15 cellular contexts compared by ENCODE assay signal in the genomic region with DNA sequence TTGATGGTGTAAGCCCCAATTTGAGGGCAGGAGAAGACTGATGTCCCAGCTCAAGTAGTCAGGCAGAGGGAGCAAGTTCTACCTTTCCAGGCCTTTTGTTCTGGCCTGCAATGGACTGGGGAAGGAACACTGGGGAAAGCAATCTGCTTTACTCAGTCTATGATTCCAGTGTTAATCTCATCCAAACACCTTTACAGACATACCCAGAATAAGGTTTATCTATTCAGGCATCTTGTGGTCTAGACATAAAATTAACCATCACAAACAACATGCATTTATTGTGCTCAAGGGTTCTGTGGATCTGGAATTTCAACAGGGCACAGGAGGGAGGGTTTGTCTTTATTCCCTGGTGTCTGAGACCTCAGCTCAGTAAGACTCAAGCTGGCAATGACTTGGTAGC. TPM values are rescaled to one million over a fixed set of nuclear protein-coding genes. Genes with fewer than 3 reads are reported as not detected.
DNase-seq lines count a peak whose midpoint lies in the region; ATAC-seq and TF ChIP-seq lines count a peak whose summit lies in the region.
"Had no signal": no experiment of that assay in that cellular context is flagged by ENCODE, and none has a peak within 500 bp of the region (broad histone marks: within the 10 kb centered on the region; RNA-seq: fewer than 3 reads in every experiment).

No MANE protein-coding gene starts in this region.

- peaks cover 66% of the 10 kb centered on the region for H3K4me1 Mint-ChIP-seq in activated CD8-positive, alpha-beta T cell treated with anti-CD3 and anti-CD28 coated beads for 36 hours (ENCODE audit: low read depth)
- H3K4me1 Mint-ChIP-seq in activated CD8-positive, alpha-beta T cell treated with anti-CD3 and anti-CD28 coated beads, Interleukin-2, amount 10 ng/mL, durations not matched to agents 7 days and 5 days (ENCODE audit: low read depth) = peaks cover 36% of the 10 kb centered on the region
- peaks cover 81% of the 10 kb centered on the region for H3K4me1 Mint-ChIP-seq in CD4-positive, alpha-beta T cell (ENCODE audit: low read depth)
- peaks cover 45% of the 10 kb centered on the region for H3K4me1 Mint-ChIP-seq in activated T-helper 17 cell treated with anti-CD3 and anti-CD28 coated beads, Interleukin-2, amount 50 U/mL, for 72 hours
- H3K4me1 Mint-ChIP-seq in glutamatergic neuron (ENCODE audit: low read depth, unreplicated experiment) = no peaks in the 10 kb centered on the region

- no peak overlapping the region for H3K9ac ChIP-seq in SK-N-MC (ENCODE audit: insufficient read length)
- H3K9ac ChIP-seq: BLaER1 treated with 17β-estradiol and CSF1 and Interleukin-3, amounts not matched to agents 10 nM and 100 nM had no signal

- no peak overlapping the region for H3K27ac ChIP-seq in CD4-positive, alpha-beta T cell (ENCODE audit: low read depth, low read length)
- H3K27ac ChIP-seq in SK-N-MC = peak overlapping the region; percentile 59
- H3K27ac ChIP-seq: BLaER1 treated with 17β-estradiol and CSF1 and Interleukin-3, amounts not matched to agents 10 nM and 100 nM had no signal

- H3K27me3 ChIP-seq in CD4-positive, alpha-beta T cell (ENCODE audit: control insufficient read depth, insufficient read depth, low read length) = no peaks in the 10 kb centered on the region
- H3K27me3 ChIP-seq: BLaER1 treated with 17β-estradiol and CSF1 and Interleukin-3, amounts not matched to agents 10 nM and 100 nM had no signal

- peak overlapping the region; percentile 26 for H3K27ac Mint-ChIP-seq in activated CD8-positive, alpha-beta T cell treated with anti-CD3 and anti-CD28 coated beads for 36 hours
- H3K27ac Mint-ChIP-seq in activated CD8-positive, alpha-beta T cell treated with anti-CD3 and anti-CD28 coated beads, Interleukin-2, amount 10 ng/mL, durations not matched to agents 7 days and 5 days = no peak overlapping the region
- H3K27ac Mint-ChIP-seq in CD4-positive, alpha-beta T cell = peak overlapping the region; percentile 53
- H3K27ac Mint-ChIP-seq in activated T-helper 17 cell treated with anti-CD3 and anti-CD28 coated beads, Interleukin-2, amount 50 U/mL, for 72 hours = peak overlapping the region; percentile 38
- no peak overlapping the region for H3K27ac Mint-ChIP-seq in glutamatergic neuron (ENCODE audit: unreplicated experiment)

- no peak for ATAC-seq in activated CD8-positive, alpha-beta T cell treated with anti-CD3 and anti-CD28 coated beads for 36 hours
- no peak for ATAC-seq in activated CD8-positive, alpha-beta T cell treated with anti-CD3 and anti-CD28 coated beads, Interleukin-2, amount 10 ng/mL, durations not matched to agents 7 days and 5 days
- no peak for ATAC-seq in CD4-positive, alpha-beta T cell (ENCODE audit: poor library complexity)
- no peak for ATAC-seq in activated T-helper 17 cell treated with anti-CD3 and anti-CD28 coated beads, Interleukin-2, amount 50 U/mL, for 72 hours (replicated peaks)

- intact Hi-C loops in activated CD8-positive, alpha-beta T cell treated with anti-CD3 and anti-CD28 coated beads for 36 hours (cut with micrococcal nuclease) = no loop called here
- intact Hi-C loops in CD4-positive, alpha-beta T cell (cut with DNase I, micrococcal nuclease) = no loop called here

- DNase-seq in activated CD8-positive, alpha-beta T cell treated with anti-CD3 and anti-CD28 coated beads for 36 hours = no peak
- DNase-seq in activated CD8-positive, alpha-beta T cell treated with anti-CD3 and anti-CD28 coated beads, Interleukin-2, amount 10 ng/mL, durations not matched to agents 7 days and 5 days = no peak
- no peak for DNase-seq in CD4-positive, alpha-beta T cell
- DNase-seq in SK-N-MC (ENCODE audit: low read depth, low spot score) = no peak
- no peak for DNase-seq in NCI-H226
- no peak for DNase-seq in glutamatergic neuron
- DNase-seq in HPDE6-E6E7 (ENCODE audit: extremely low spot score) = no peak
- DNase-seq: 8988T, AML-193, DMS 273 treated with DMSO at 0.1 percent for 48 hours had no signal

- no peaks in the 10 kb centered on the region for H3K36me3 ChIP-seq in SK-N-MC (ENCODE audit: insufficient read depth, low read length)
- H3K36me3 ChIP-seq: HAP-1 had no signal

- H3K27me3 Mint-ChIP-seq in activated CD8-positive, alpha-beta T cell treated with anti-CD3 and anti-CD28 coated beads for 36 hours = no peaks in the 10 kb centered on the region
- no peaks in the 10 kb centered on the region for H3K27me3 Mint-ChIP-seq in activated CD8-positive, alpha-beta T cell treated with anti-CD3 and anti-CD28 coated beads, Interleukin-2, amount 10 ng/mL, durations not matched to agents 7 days and 5 days (ENCODE audit: low read depth)
- no peaks in the 10 kb centered on the region for H3K27me3 Mint-ChIP-seq in CD4-positive, alpha-beta T cell
- no peaks in the 10 kb centered on the region for H3K27me3 Mint-ChIP-seq in activated T-helper 17 cell treated with anti-CD3 and anti-CD28 coated beads, Interleukin-2, amount 50 U/mL, for 72 hours
- H3K27me3 Mint-ChIP-seq in glutamatergic neuron (ENCODE audit: unreplicated experiment) = no peaks in the 10 kb centered on the region

- H3K4me3 Mint-ChIP-seq in activated CD8-positive, alpha-beta T cell treated with anti-CD3 and anti-CD28 coated beads for 36 hours = no peak overlapping the region
- H3K4me3 Mint-ChIP-seq in activated CD8-positive, alpha-beta T cell treated with anti-CD3 and anti-CD28 coated beads, Interleukin-2, amount 10 ng/mL, durations not matched to agents 7 days and 5 days = no peak overlapping the region
- no peak overlapping the region for H3K4me3 Mint-ChIP-seq in CD4-positive, alpha-beta T cell
- peak overlapping the region; percentile 69 for H3K4me3 Mint-ChIP-seq in activated T-helper 17 cell treated with anti-CD3 and anti-CD28 coated beads, Interleukin-2, amount 50 U/mL, for 72 hours
- H3K4me3 Mint-ChIP-seq in glutamatergic neuron (ENCODE audit: unreplicated experiment) = no peak overlapping the region

- CTCF ChIA-PET in activated CD8-positive, alpha-beta T cell treated with anti-CD3 and anti-CD28 coated beads for 36 hours (lab: Charles Lee) = interaction anchor here (2.5 to 18.7 kb wide), 2 partner anchors 93 to 121 kb away, joined by 16 to 506 read pairs; no protein-coding TSS in a partner anchor
- CTCF ChIA-PET in activated CD8-positive, alpha-beta T cell treated with anti-CD3 and anti-CD28 coated beads, Interleukin-2, amount 10 ng/mL, durations not matched to agents 7 days and 5 days (lab: Charles Lee) = interaction anchor here (0.6 to 21.8 kb wide), 3 partner anchors 88 to 791 kb away, joined by 3 to 522 read pairs (median 196); no protein-coding TSS in a partner anchor
- CTCF ChIA-PET in CD4-positive, alpha-beta T cell (lab: Charles Lee) = interaction anchor here (1.3 kb wide), 1 partner anchor 18 kb away, joined by 3 read pairs; no protein-coding TSS in a partner anchor

- H3K36me3 Mint-ChIP-seq in activated CD8-positive, alpha-beta T cell treated with anti-CD3 and anti-CD28 coated beads for 36 hours (ENCODE audit: low read depth) = peaks cover 12% of the 10 kb centered on the region
- peaks cover 8% of the 10 kb centered on the region for H3K36me3 Mint-ChIP-seq in activated CD8-positive, alpha-beta T cell treated with anti-CD3 and anti-CD28 coated beads, Interleukin-2, amount 10 ng/mL, durations not matched to agents 7 days and 5 days (ENCODE audit: low read depth)
- H3K36me3 Mint-ChIP-seq in CD4-positive, alpha-beta T cell (ENCODE audit: low read depth) = no peaks in the 10 kb centered on the region
- no peaks in the 10 kb centered on the region for H3K36me3 Mint-ChIP-seq in activated T-helper 17 cell treated with anti-CD3 and anti-CD28 coated beads, Interleukin-2, amount 50 U/mL, for 72 hours (ENCODE audit: low read depth)
- no peaks in the 10 kb centered on the region for H3K36me3 Mint-ChIP-seq in glutamatergic neuron (ENCODE audit: unreplicated experiment)

- no peaks in the 10 kb centered on the region for H3K9me3 ChIP-seq in CD4-positive, alpha-beta T cell (ENCODE audit: control insufficient read depth, low read length)
- 0 out of 2 replicates have a peak, but pooled peaks cover 4% of the 10 kb centered on the region for H3K9me3 ChIP-seq in SK-N-MC (ENCODE audit: low read depth, low read length)
- H3K9me3 ChIP-seq: HAP-1 had no signal

- no peak overlapping the region for H3K4me3 ChIP-seq in SK-N-MC
- H3K4me3 ChIP-seq: BLaER1 treated with 17β-estradiol and CSF1 and Interleukin-3, amounts not matched to agents 10 nM and 100 nM; HAP-1 had no signal

- TF ChIP-seq CTCF in activated CD8-positive, alpha-beta T cell treated with anti-CD3 and anti-CD28 coated beads for 36 hours (IDR thresholded peaks at IDR 0.05) = no peak
- TF ChIP-seq CTCF in CD4-positive, alpha-beta T cell (IDR thresholded peaks at IDR 0.05) = no peak
- no peak for TF ChIP-seq CTCF in glutamatergic neuron (IDR thresholded peaks at IDR 0.05; ENCODE audit: partially characterized antibody, unreplicated experiment)

- POLR2A ChIA-PET in activated CD8-positive, alpha-beta T cell treated with anti-CD3 and anti-CD28 coated beads for 36 hours (lab: Charles Lee) = interaction anchor here (1.1 to 2.2 kb wide), 4 partner anchors 25 to 81 kb away, joined by 3 to 8 read pairs (median 4); partner anchors contain the start of gene TAGAP
- POLR2A ChIA-PET in activated CD8-positive, alpha-beta T cell treated with anti-CD3 and anti-CD28 coated beads, Interleukin-2, amount 10 ng/mL, durations not matched to agents 7 days and 5 days (lab: Charles Lee) = no interaction called here
- POLR2A ChIA-PET in CD4-positive, alpha-beta T cell (lab: Charles Lee) = interaction anchor here (1.2 to 1.4 kb wide), 2 partner anchors 9 to 30 kb away, joined by 3 to 4 read pairs; partner anchors contain the start of gene TAGAP

- H3K9me3 Mint-ChIP-seq in activated CD8-positive, alpha-beta T cell treated with anti-CD3 and anti-CD28 coated beads for 36 hours = peaks cover 3% of the 10 kb centered on the region
- peaks cover 7% of the 10 kb centered on the region for H3K9me3 Mint-ChIP-seq in activated CD8-positive, alpha-beta T cell treated with anti-CD3 and anti-CD28 coated beads, Interleukin-2, amount 10 ng/mL, durations not matched to agents 7 days and 5 days (ENCODE audit: insufficient read depth)
- H3K9me3 Mint-ChIP-seq in CD4-positive, alpha-beta T cell = no peaks in the 10 kb centered on the region
- peaks cover 3% of the 10 kb centered on the region for H3K9me3 Mint-ChIP-seq in activated T-helper 17 cell treated with anti-CD3 and anti-CD28 coated beads, Interleukin-2, amount 50 U/mL, for 72 hours
- peaks cover 2% of the 10 kb centered on the region for H3K9me3 Mint-ChIP-seq in glutamatergic neuron (ENCODE audit: unreplicated experiment)

RNA-seq across cellular contexts. Expression of gene RSPH3, which starts 14.4 kb away (rescaled TPM):
- 1 to 10 TPM; 4.2 TPM for total RNA-seq in activated CD8-positive, alpha-beta T cell treated with anti-CD3 and anti-CD28 coated beads for 36 hours
- 1 to 10 TPM; 1.4 TPM for total RNA-seq in activated CD8-positive, alpha-beta T cell treated with anti-CD3 and anti-CD28 coated beads, Interleukin-2, amount 10 ng/mL, durations not matched to agents 7 days and 5 days
- total RNA-seq in CD4-positive, alpha-beta T cell = 1 to 10 TPM in 1 of 2 experiments, under 1 TPM in 1; 0.59 to 1.1 TPM
- 10 to 100 TPM in 1 of 2 donors, 1 to 10 TPM in 1; 2.4 to 15.9 TPM for total RNA-seq in activated T-helper 17 cell treated with anti-CD3 and anti-CD28 coated beads, Interleukin-2, amount 50 U/mL, for 72 hours
- 4.6 TPM for total RNA-seq in glutamatergic neuron (ENCODE audit: unreplicated experiment)

RNA-seq across cellular contexts. Expression of gene TAGAP, which starts 30.4 kb away (rescaled TPM):
- total RNA-seq in activated CD8-positive, alpha-beta T cell treated with anti-CD3 and anti-CD28 coated beads for 36 hours = 100 to 1,000 TPM; 112 to 113 TPM
- 10 to 100 TPM; 64.5 to 67.0 TPM for total RNA-seq in activated CD8-positive, alpha-beta T cell treated with anti-CD3 and anti-CD28 coated beads, Interleukin-2, amount 10 ng/mL, durations not matched to agents 7 days and 5 days
- total RNA-seq in CD4-positive, alpha-beta T cell = 100 to 1,000 TPM; 245 to 261 TPM
- 10 to 100 TPM; 11.7 to 80.7 TPM for total RNA-seq in activated T-helper 17 cell treated with anti-CD3 and anti-CD28 coated beads, Interleukin-2, amount 50 U/mL, for 72 hours
- not detected for total RNA-seq in glutamatergic neuron (ENCODE audit: unreplicated experiment)
- total RNA-seq: Daoy, H1 had no signal

Comparison
In these comparisons a context has a peak if more than half of its experiments do, and no peak if none do; other contexts are left out.
1. H3K27ac Mint-ChIP-seq: peak in activated CD8-positive, alpha-beta T cell treated with anti-CD3 and anti-CD28 coated beads for 36 hours (single experiment), CD4-positive, alpha-beta T cell (single experiment) and activated T-helper 17 cell treated with anti-CD3 and anti-CD28 coated beads, Interleukin-2, amount 50 U/mL, for 72 hours (single experiment); none in activated CD8-positive, alpha-beta T cell treated with anti-CD3 and anti-CD28 coated beads, Interleukin-2, amount 10 ng/mL, durations not matched to agents 7 days and 5 days (single experiment) and glutamatergic neuron (single experiment).
2. RNA of gene TAGAP, which starts 30.4 kb away (total RNA-seq): 245 to 261 TPM in CD4-positive, alpha-beta T cell, 112 to 113 TPM in activated CD8-positive, alpha-beta T cell treated with anti-CD3 and anti-CD28 coated beads for 36 hours, 11.7 to 80.7 TPM in activated T-helper 17 cell treated with anti-CD3 and anti-CD28 coated beads, Interleukin-2, amount 50 U/mL, for 72 hours and 64.5 to 67.0 TPM in activated CD8-positive, alpha-beta T cell treated with anti-CD3 and anti-CD28 coated beads, Interleukin-2, amount 10 ng/mL, durations not matched to agents 7 days and 5 days; not detected in glutamatergic neuron (single experiment); every median in the first group is over 10 times any median in the second.